8 cellular contexts compared by ENCODE assay signal in genomic region chr1:51877434-51878306, GRCh38. TPM values are rescaled to one million over a fixed set of nuclear protein-coding genes. Genes with fewer than 3 reads are reported as not detected.
DNase-seq lines count a peak whose midpoint lies in the region; ATAC-seq and TF ChIP-seq lines count a peak whose summit lies in the region.

No MANE protein-coding gene starts in this region.

- H3K4me3 ChIP-seq in left ventricle myocardium inferior = peak overlapping the region; percentile 93
- H3K4me3 ChIP-seq in skeletal muscle tissue (ENCODE audit: low read length in 3 of 3) = peak overlapping the region; percentile 98 to 99 (median 99)

- CTCF ChIA-PET in activated CD4-positive, alpha-beta memory T cell treated with anti-CD3 and anti-CD28 coated beads for 36 hours (lab: Charles Lee) = interaction anchor here (1.8 kb wide), 1 partner anchor 19 kb away, joined by 5 read pairs; no protein-coding TSS in a partner anchor

- intact Hi-C loops in activated CD4-positive, alpha-beta memory T cell treated with anti-CD3 and anti-CD28 coated beads for 36 hours (cut with micrococcal nuclease) = loop anchor here (1.0 to 10.0 kb wide), 4 partner anchors 149 to 913 kb away; partner anchors contain the start of genes EPS15, FAF1 and OSBPL9
- intact Hi-C loops in left ventricle myocardium inferior (cut with micrococcal nuclease) = loop anchor here (10.0 kb wide), 1 partner anchor 263 kb away; the partner anchor contains the start of gene OSBPL9

- H3K9ac ChIP-seq in skeletal muscle tissue (ENCODE audit: low read depth in 1 of 3, low read length in 3 of 3) = peak overlapping the region; percentile 100

- no peaks in the 10 kb centered on the region for H3K9me3 ChIP-seq in left ventricle myocardium inferior (replicated peaks)
- H3K9me3 ChIP-seq in skeletal muscle tissue (ENCODE audit: control insufficient read depth in 3 of 3, low read length in 3 of 3) = no peaks in the 10 kb centered on the region

- H3K36me3 ChIP-seq in left ventricle myocardium inferior = peaks cover 4% of the 10 kb centered on the region
- peaks cover 0 to 4% (median 0%) of the 10 kb centered on the region in 3 donors for H3K36me3 ChIP-seq in skeletal muscle tissue (ENCODE audit: control insufficient read depth in 3 of 3, insufficient read depth in 3 of 3, low read length in 3 of 3)

- H3K27me3 ChIP-seq in left ventricle myocardium inferior (ENCODE audit: low read depth) = peaks cover 17% of the 10 kb centered on the region
- H3K27me3 ChIP-seq in skeletal muscle tissue (ENCODE audit: control insufficient read depth in 3 of 3, insufficient read depth in 3 of 3, low read length in 3 of 3) = peaks cover 3 to 9% (median 3%) of the 10 kb centered on the region in 3 donors

- H3K27ac ChIP-seq in left ventricle myocardium inferior (replicated peaks) (peak overlapping the region; percentile 98), skeletal muscle tissue (ENCODE audit: low read depth, low read length) (peak overlapping the region; percentile 99)

- no peaks in the 10 kb centered on the region for H3K27me3 Mint-ChIP-seq in activated CD4-positive, alpha-beta memory T cell treated with anti-CD3 and anti-CD28 coated beads for 36 hours

- peaks cover 38% of the 10 kb centered on the region for H3K4me1 Mint-ChIP-seq in activated CD4-positive, alpha-beta memory T cell treated with anti-CD3 and anti-CD28 coated beads for 36 hours (ENCODE audit: low read depth)

- no peak for TF ChIP-seq CTCF in left ventricle myocardium inferior (IDR thresholded peaks at IDR 0.05; ENCODE audit: borderline replicate concordance)

- no peak overlapping the region for H3K4me3 Mint-ChIP-seq in activated CD4-positive, alpha-beta memory T cell treated with anti-CD3 and anti-CD28 coated beads for 36 hours

- no peaks in the 10 kb centered on the region for H3K9me3 Mint-ChIP-seq in activated CD4-positive, alpha-beta memory T cell treated with anti-CD3 and anti-CD28 coated beads for 36 hours

- peak; percentile 3 for DNase-seq in activated effector memory CD4-positive, alpha-beta T cell treated with Interleukin-2 at 50 U/mL for 16 hours
- no peak for DNase-seq in activated effector memory CD4-positive, alpha-beta T cell treated with anti-CD3 and anti-CD28 coated beads, Interleukin-2, amount 50 U/mL, for 16 hours
- peak; percentile 45 for DNase-seq in activated CD4-positive, alpha-beta memory T cell treated with anti-CD3 and anti-CD28 coated beads for 36 hours
- DNase-seq in left ventricle myocardium inferior = no peak
- no peak for DNase-seq in NCI-H2227 (lab: John Stamatoyannopoulos, UW; ENCODE audit: unreplicated experiment)

- H3K36me3 Mint-ChIP-seq in activated CD4-positive, alpha-beta memory T cell treated with anti-CD3 and anti-CD28 coated beads for 36 hours = peaks cover 17% of the 10 kb centered on the region

- no peak overlapping the region for H3K27ac Mint-ChIP-seq in activated CD4-positive, alpha-beta memory T cell treated with anti-CD3 and anti-CD28 coated beads for 36 hours

- POLR2A ChIA-PET in activated CD4-positive, alpha-beta memory T cell treated with anti-CD3 and anti-CD28 coated beads for 36 hours (lab: Charles Lee) = interaction anchor here (1.1 to 1.3 kb wide), 2 partner anchors 9 to 156 kb away, joined by 3 to 5 read pairs; partner anchors contain the start of gene KTI12

- peak; percentile 1 for ATAC-seq in HG03521 (IDR thresholded peaks at IDR 0.05; ENCODE audit: unreplicated experiment)
- no peak for ATAC-seq in HG03520 (IDR thresholded peaks at IDR 0.05; ENCODE audit: unreplicated experiment)

- H3K4me1 ChIP-seq in left ventricle myocardium inferior (peaks cover 64% of the 10 kb centered on the region), skeletal muscle tissue (ENCODE audit: control insufficient read depth in 3 of 3, insufficient read depth in 3 of 3, low read length in 3 of 3) (peaks cover 20 to 34% (median 24%) of the 10 kb centered on the region in 3 donors)

RNA-seq across cellular contexts. Expression of gene NRDC, which starts 0.9 kb away (rescaled TPM):
- total RNA-seq in activated CD4-positive, alpha-beta memory T cell treated with anti-CD3 and anti-CD28 coated beads for 36 hours = 100 to 1,000 TPM; 153 to 155 TPM
- total RNA-seq in left ventricle myocardium inferior (130 TPM), skeletal muscle tissue (83.0 TPM)

Comparison
In these comparisons a context has a peak if more than half of its experiments do, and no peak if none do; other contexts are left out.
1. DNase-seq: peak in activated effector memory CD4-positive, alpha-beta T cell treated with Interleukin-2 at 50 U/mL for 16 hours (single experiment) and activated CD4-positive, alpha-beta memory T cell treated with anti-CD3 and anti-CD28 coated beads for 36 hours (single experiment); none in activated effector memory CD4-positive, alpha-beta T cell treated with anti-CD3 and anti-CD28 coated beads, Interleukin-2, amount 50 U/mL, for 16 hours (single experiment), left ventricle myocardium inferior (single experiment) and NCI-H2227 (single experiment).